8 cellular contexts compared by ENCODE assay signal in the genomic region with DNA sequence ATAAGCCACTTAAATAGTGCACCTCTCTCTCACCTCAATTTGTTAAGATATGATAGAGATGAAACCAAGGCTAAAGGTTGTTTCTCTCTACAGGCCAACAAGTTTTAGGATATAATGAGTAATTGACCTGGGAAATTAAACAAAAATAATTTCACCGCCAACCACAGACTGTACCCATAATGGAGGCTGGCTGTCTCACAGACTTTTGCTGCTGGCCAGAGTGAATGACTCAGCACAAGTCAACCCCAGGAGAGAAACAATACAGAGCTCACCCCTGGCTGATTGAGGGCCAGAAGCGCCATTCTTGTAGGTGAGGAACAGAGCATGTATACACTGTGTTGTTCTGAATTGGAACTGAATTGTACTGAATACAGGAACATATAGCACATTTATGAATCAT.
DNase-seq lines count a peak whose midpoint lies in the region; ATAC-seq and TF ChIP-seq lines count a peak whose summit lies in the region.
"Had no signal": no experiment of that assay in that cellular context is flagged by ENCODE, and none has a peak within 500 bp of the region (broad histone marks: within the 10 kb centered on the region; RNA-seq: fewer than 3 reads in every experiment).

No MANE protein-coding gene starts in this region.

- no peak for TF ChIP-seq EP300 in Ishikawa (IDR thresholded peaks at IDR 0.05; ENCODE audit: borderline replicate concordance)

- H3K4me1 ChIP-seq in thoracic aorta (ENCODE audit: control insufficient read depth in 1 of 2, low read depth in 2 of 2), result peaks cover 21 to 38% of the 10 kb centered on the region in 2 donors
- H3K4me1 ChIP-seq in effector memory CD4-positive, alpha-beta T cell (ENCODE audit: control insufficient read depth, insufficient read depth, low read length, poor library complexity, severe bottlenecking), result no peaks in the 10 kb centered on the region

- H3K27ac ChIP-seq in thoracic aorta, result peak overlapping the region; percentile 39 to 49
- no peak overlapping the region for H3K27ac ChIP-seq in effector memory CD4-positive, alpha-beta T cell (ENCODE audit: insufficient read depth, low read length, poor library complexity, severe bottlenecking)

- TF ChIP-seq CTCF in thoracic aorta (IDR thresholded peaks at IDR 0.05), result no peak

- no peaks in the 10 kb centered on the region for H3K9me3 ChIP-seq in thoracic aorta
- no peaks in the 10 kb centered on the region for H3K9me3 ChIP-seq in effector memory CD4-positive, alpha-beta T cell (ENCODE audit: control insufficient read depth, low read length)

- DNase-seq in astrocyte of the hippocampus (ENCODE audit: low read depth, low spot score) (peak; percentile 93), hepatic stellate cell (ENCODE audit: low spot score) (peak; percentile 56), thoracic aorta (ENCODE audit: low spot score) (no peak)
- no peak for DNase-seq in effector memory CD4-positive, alpha-beta T cell
- DNase-seq: NCI-H2171 treated with DMSO at 0.1 percent for 48 hours had no signal

- H3K4me3 ChIP-seq in thoracic aorta, result no peak overlapping the region
- no peak overlapping the region for H3K4me3 ChIP-seq in effector memory CD4-positive, alpha-beta T cell (ENCODE audit: insufficient read depth, low read depth, low read length, poor library complexity, severe bottlenecking)

- TF ChIP-seq RAD21 in Ishikawa (IDR thresholded peaks at IDR 0.05; ENCODE audit: low read depth), result no peak

- ATAC-seq in thoracic aorta (ENCODE audit: insufficient number of reproducible peaks, low FRiP score, low read depth) (no peak), GM21529 (IDR thresholded peaks at IDR 0.05; ENCODE audit: unreplicated experiment) (no peak), HG03280 (IDR thresholded peaks at IDR 0.05; ENCODE audit: unreplicated experiment) (no peak)

- H3K36me3 ChIP-seq in thoracic aorta, result no peaks in the 10 kb centered on the region
- H3K36me3 ChIP-seq in effector memory CD4-positive, alpha-beta T cell (ENCODE audit: control insufficient read depth, insufficient read depth, low read length), result no peaks in the 10 kb centered on the region

- no peaks in the 10 kb centered on the region for H3K27me3 ChIP-seq in thoracic aorta (replicated peaks; ENCODE audit: insufficient read depth)
- H3K27me3 ChIP-seq in effector memory CD4-positive, alpha-beta T cell (replicated peaks; ENCODE audit: control insufficient read depth, insufficient read depth, low read length, poor library complexity, severe bottlenecking), result peaks cover 5% of the 10 kb centered on the region

TF ChIP-seq in Ishikawa, 13 proteins besides CTCF, POLR2A, EP300 and RAD21:
- TF ChIP-seq FOXM1 (IDR thresholded peaks at IDR 0.05; ENCODE audit: borderline replicate concordance, low read depth) (no peak), TEAD4 (IDR thresholded peaks at IDR 0.05) (no peak), NFIC (IDR thresholded peaks at IDR 0.05) (no peak), EGR1 (IDR thresholded peaks at IDR 0.05) (no peak), TCF12 (IDR thresholded peaks at IDR 0.05; ENCODE audit: low read depth) (no peak), YY1 (IDR thresholded peaks at IDR 0.05; ENCODE audit: low read depth) (0 out of 2 replicates have a peak, but pooled peaks have one; percentile 18)
- TF ChIP-seq, protein P1, sequence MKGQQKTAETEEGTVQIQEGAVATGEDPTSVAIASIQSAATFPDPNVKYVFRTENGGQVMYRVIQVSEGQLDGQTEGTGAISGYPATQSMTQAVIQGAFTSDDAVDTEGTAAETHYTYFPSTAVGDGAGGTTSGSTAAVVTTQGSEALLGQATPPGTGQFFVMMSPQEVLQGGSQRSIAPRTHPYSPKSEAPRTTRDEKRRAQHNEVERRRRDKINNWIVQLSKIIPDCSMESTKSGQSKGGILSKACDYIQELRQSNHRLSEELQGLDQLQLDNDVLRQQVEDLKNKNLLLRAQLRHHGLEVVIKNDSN (IDR thresholded peaks at IDR 0.05), result no peak
- TF ChIP-seq, protein P2, sequence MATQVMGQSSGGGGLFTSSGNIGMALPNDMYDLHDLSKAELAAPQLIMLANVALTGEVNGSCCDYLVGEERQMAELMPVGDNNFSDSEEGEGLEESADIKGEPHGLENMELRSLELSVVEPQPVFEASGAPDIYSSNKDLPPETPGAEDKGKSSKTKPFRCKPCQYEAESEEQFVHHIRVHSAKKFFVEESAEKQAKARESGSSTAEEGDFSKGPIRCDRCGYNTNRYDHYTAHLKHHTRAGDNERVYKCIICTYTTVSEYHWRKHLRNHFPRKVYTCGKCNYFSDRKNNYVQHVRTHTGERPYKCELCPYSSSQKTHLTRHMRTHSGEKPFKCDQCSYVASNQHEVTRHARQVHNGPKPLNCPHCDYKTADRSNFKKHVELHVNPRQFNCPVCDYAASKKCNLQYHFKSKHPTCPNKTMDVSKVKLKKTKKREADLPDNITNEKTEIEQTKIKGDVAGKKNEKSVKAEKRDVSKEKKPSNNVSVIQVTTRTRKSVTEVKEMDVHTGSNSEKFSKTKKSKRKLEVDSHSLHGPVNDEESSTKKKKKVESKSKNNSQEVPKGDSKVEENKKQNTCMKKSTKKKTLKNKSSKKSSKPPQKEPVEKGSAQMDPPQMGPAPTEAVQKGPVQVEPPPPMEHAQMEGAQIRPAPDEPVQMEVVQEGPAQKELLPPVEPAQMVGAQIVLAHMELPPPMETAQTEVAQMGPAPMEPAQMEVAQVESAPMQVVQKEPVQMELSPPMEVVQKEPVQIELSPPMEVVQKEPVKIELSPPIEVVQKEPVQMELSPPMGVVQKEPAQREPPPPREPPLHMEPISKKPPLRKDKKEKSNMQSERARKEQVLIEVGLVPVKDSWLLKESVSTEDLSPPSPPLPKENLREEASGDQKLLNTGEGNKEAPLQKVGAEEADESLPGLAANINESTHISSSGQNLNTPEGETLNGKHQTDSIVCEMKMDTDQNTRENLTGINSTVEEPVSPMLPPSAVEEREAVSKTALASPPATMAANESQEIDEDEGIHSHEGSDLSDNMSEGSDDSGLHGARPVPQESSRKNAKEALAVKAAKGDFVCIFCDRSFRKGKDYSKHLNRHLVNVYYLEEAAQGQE (IDR thresholded peaks at IDR 0.05; ENCODE audit: low read depth), result no peak

Comparison
In these comparisons a context has a peak if more than half of its experiments do, and no peak if none do; other contexts are left out.
1. DNase-seq: peak in astrocyte of the hippocampus (single experiment) and hepatic stellate cell (single experiment); none in thoracic aorta (single experiment) and effector memory CD4-positive, alpha-beta T cell (0 of 3).